In genomic region chr15:63783441-63783840, GRCh38 we compare ENCODE assay signal across 18 cellular contexts. TPM values are rescaled to one million over a fixed set of nuclear protein-coding genes. Genes with fewer than 3 reads are reported as not detected.
DNase-seq lines count a peak whose midpoint lies in the region; ATAC-seq and TF ChIP-seq lines count a peak whose summit lies in the region.
"Had no signal": no experiment of that assay in that cellular context is flagged by ENCODE, and none has a peak within 500 bp of the region (broad histone marks: within the 10 kb centered on the region; RNA-seq: fewer than 3 reads in every experiment).

No MANE protein-coding gene starts in this region.

- POLR2A ChIA-PET in WTC11 (lab: Charles Lee) = no interaction called here

- peaks cover 5% of the 10 kb centered on the region for H3K4me1 Mint-ChIP-seq in activated CD4-positive, alpha-beta T cell treated with anti-CD3 and anti-CD28 coated beads, Interleukin-2, amount 10 ng/mL, durations not matched to agents 24 days and 14 days
- H3K4me1 Mint-ChIP-seq in WTC11 = no peaks in the 10 kb centered on the region
- H3K4me1 Mint-ChIP-seq: CD14-positive monocyte, GM23338 had no signal

- H3K36me3 Mint-ChIP-seq in activated CD4-positive, alpha-beta T cell treated with anti-CD3 and anti-CD28 coated beads, Interleukin-2, amount 10 ng/mL, durations not matched to agents 24 days and 14 days (ENCODE audit: low read depth) = peaks cover 17% of the 10 kb centered on the region
- peaks cover 7% of the 10 kb centered on the region; the same call in 1 of the 2 replicates for H3K36me3 Mint-ChIP-seq in WTC11

- H3K9me3 Mint-ChIP-seq in activated CD4-positive, alpha-beta T cell treated with anti-CD3 and anti-CD28 coated beads, Interleukin-2, amount 10 ng/mL, durations not matched to agents 24 days and 14 days = no peaks in the 10 kb centered on the region
- peaks cover 4% of the 10 kb centered on the region; the same call in 1 of the 2 replicates for H3K9me3 Mint-ChIP-seq in WTC11
- H3K9me3 Mint-ChIP-seq: CD4-positive, alpha-beta T cell; CD8-positive, alpha-beta memory T cell; GM23338; H9 had no signal

- no peak overlapping the region for H3K4me3 ChIP-seq in mucosa of descending colon
- H3K4me3 ChIP-seq: GM23338 had no signal

- H3K4me1 ChIP-seq in mucosa of descending colon (ENCODE audit: low read depth) = peaks cover under 1% of the 10 kb centered on the region

- no peaks in the 10 kb centered on the region for H3K36me3 ChIP-seq in mucosa of descending colon (ENCODE audit: low read depth)

- H3K4me3 Mint-ChIP-seq in activated CD4-positive, alpha-beta T cell treated with anti-CD3 and anti-CD28 coated beads, Interleukin-2, amount 10 ng/mL, durations not matched to agents 24 days and 14 days = no peak overlapping the region
- H3K4me3 Mint-ChIP-seq in WTC11 = no peak overlapping the region
- H3K4me3 Mint-ChIP-seq: CD14-positive monocyte; CD4-positive, alpha-beta T cell; GM23338; H9 had no signal

- no peak overlapping the region for H3K27ac Mint-ChIP-seq in activated CD4-positive, alpha-beta T cell treated with anti-CD3 and anti-CD28 coated beads, Interleukin-2, amount 10 ng/mL, durations not matched to agents 24 days and 14 days
- peak overlapping the region; percentile 29; the same call in 1 of the 2 replicates for H3K27ac Mint-ChIP-seq in WTC11
- H3K27ac Mint-ChIP-seq: CD14-positive monocyte; CD4-positive, alpha-beta T cell; GM23338; H9 had no signal

- H3K9me3 ChIP-seq in mucosa of descending colon = no peaks in the 10 kb centered on the region

- intact Hi-C loops in activated CD4-positive, alpha-beta T cell treated with anti-CD3 and anti-CD28 coated beads, Interleukin-2, amount 10 ng/mL, durations not matched to agents 24 days and 14 days (cut with micrococcal nuclease) = no loop called here
- intact Hi-C loops in mucosa of descending colon (cut with DNase I, micrococcal nuclease) = no loop called here

- no peaks in the 10 kb centered on the region for H3K27me3 Mint-ChIP-seq in activated CD4-positive, alpha-beta T cell treated with anti-CD3 and anti-CD28 coated beads, Interleukin-2, amount 10 ng/mL, durations not matched to agents 24 days and 14 days
- no peaks in the 10 kb centered on the region for H3K27me3 Mint-ChIP-seq in WTC11 (ENCODE audit: low read depth)
- H3K27me3 Mint-ChIP-seq: CD4-positive, alpha-beta T cell; CD8-positive, alpha-beta memory T cell had no signal

- CTCF ChIA-PET in WTC11 (lab: Charles Lee) = no interaction called here

- ATAC-seq in WTC11 (no peak), mucosa of descending colon (peak; percentile 51), HG02970 (IDR thresholded peaks at IDR 0.05; ENCODE audit: low FRiP score, unreplicated experiment) (no peak)
- ATAC-seq: GM23338, HCT116 had no signal

- peak; percentile 23 for DNase-seq in activated CD4-positive, alpha-beta T cell treated with anti-CD3 and anti-CD28 coated beads, Interleukin-2, amount 10 ng/mL, durations not matched to agents 24 days and 14 days
- DNase-seq in activated CD4-positive, alpha-beta T cell treated with anti-CD3 and anti-CD28 coated beads, Interleukin-2, amount 50 U/mL, for 48 hours = no peak
- no peak for DNase-seq in WTC11 (ENCODE audit: low spot score)
- DNase-seq in mucosa of descending colon = no peak
- DNase-seq in iPS-NIHi7 (ENCODE audit: extremely low spot score) = no peak
- DNase-seq: ACHN; AML-193; Calu3; CD4-positive, alpha-beta T cell; CD8-positive, alpha-beta memory T cell; DMS53; DMS79 treated with DMSO at 0.1 percent for 48 hours; GF-D8; H9 had no signal

- no peak for TF ChIP-seq CTCF in WTC11 (IDR thresholded peaks at IDR 0.05)
- no peak for TF ChIP-seq CTCF in mucosa of descending colon (IDR thresholded peaks at IDR 0.05)

TF ChIP-seq in WTC11, 78 proteins besides CTCF, POLR2A, EP300 and RAD21:
- TF ChIP-seq JUN (CRISPR knock-in tag; IDR thresholded peaks at IDR 0.05) (no peak), ZBTB43 (CRISPR knock-in tag; IDR thresholded peaks at IDR 0.05) (no peak)

RNA-seq across cellular contexts. Expression of gene HERC1, which starts 50.3 kb away (rescaled TPM):
- total RNA-seq in activated CD4-positive, alpha-beta T cell treated with anti-CD3 and anti-CD28 coated beads, Interleukin-2, amount 10 ng/mL, durations not matched to agents 24 days and 14 days = 69.8 and 78.3 TPM in 2 replicates
- 36.2 to 47.8 TPM (median 42.6 TPM) in 3 replicates for total RNA-seq in WTC11 (2021)
- 100 to 1,000 TPM in 1 of 3 donors, 10 to 100 TPM in 2; 51.7 to 136 (median 77.7) TPM for total RNA-seq in mucosa of descending colon
